ENCODE assay signal across 29 cellular contexts in genomic region chr3:194076486-194076885, GRCh38. TPM values are rescaled to one million over a fixed set of nuclear protein-coding genes. Genes with fewer than 3 reads are reported as not detected.
"Had no signal": no experiment of that assay in that cellular context is flagged by ENCODE, and none has a peak within 500 bp of the region (broad histone marks: within the 10 kb centered on the region; RNA-seq: fewer than 3 reads in every experiment).

No MANE protein-coding gene starts in this region.

- H3K4me3 ChIP-seq: breast epithelium, esophagus muscularis mucosa, heart left ventricle, lower lobe of right lung, prostate gland, smooth muscle cell, tibial nerve had no signal

- H3K4me1 ChIP-seq: foreskin keratinocyte, prostate gland had no signal

- H3K36me3 Mint-ChIP-seq: activated naive CD4-positive, alpha-beta T cell treated with anti-CD3 and anti-CD28 coated beads, Interleukin-2, amount 10 ng/mL, durations not matched to agents 7 days and 5 days; activated naive CD8-positive, alpha-beta T cell treated with anti-CD3 and anti-CD28 coated beads, Interleukin-2, amount 10 ng/mL, durations not matched to agents 7 days and 5 days; natural killer cell treated with Interleukin-12 subunit alpha and Interleukin-12 subunit beta and Interleukin-15 and Interleukin-18, amount 100 ng/mL, for 72 hours; T-cell had no signal

- H3K4me1 Mint-ChIP-seq: activated naive CD8-positive, alpha-beta T cell treated with anti-CD3 and anti-CD28 coated beads, Interleukin-2, amount 10 ng/mL, durations not matched to agents 7 days and 5 days had no signal

- H3K27ac Mint-ChIP-seq: activated naive CD4-positive, alpha-beta T cell treated with anti-CD3 and anti-CD28 coated beads, Interleukin-2, amount 10 ng/mL, durations not matched to agents 7 days and 5 days; activated naive CD8-positive, alpha-beta T cell treated with anti-CD3 and anti-CD28 coated beads, Interleukin-2, amount 10 ng/mL, durations not matched to agents 7 days and 5 days; activated T-cell treated with anti-CD3 and anti-CD28 coated beads, Interleukin-2, amount 50 U/mL, for 24 hours; immature natural killer cell; natural killer cell treated with Interleukin-12 subunit alpha and Interleukin-12 subunit beta and Interleukin-15 and Interleukin-18, amount 100 ng/mL, for 72 hours; T-cell had no signal

- H3K9me3 Mint-ChIP-seq: activated naive CD4-positive, alpha-beta T cell treated with anti-CD3 and anti-CD28 coated beads, Interleukin-2, amount 10 ng/mL, durations not matched to agents 7 days and 5 days; activated naive CD8-positive, alpha-beta T cell treated with anti-CD3 and anti-CD28 coated beads, Interleukin-2, amount 10 ng/mL, durations not matched to agents 7 days and 5 days; activated T-cell treated with anti-CD3 and anti-CD28 coated beads, Interleukin-2, amount 50 U/mL, for 24 hours; natural killer cell treated with Interleukin-12 subunit alpha and Interleukin-12 subunit beta and Interleukin-15 and Interleukin-18, amount 100 ng/mL, for 72 hours; T-cell had no signal

- DNase-seq: activated CD4-positive, alpha-beta T cell treated with anti-CD3 and anti-CD28 coated beads for 4 hours; activated CD4-positive, alpha-beta T cell treated with anti-CD3 and anti-CD28 coated beads, Interleukin-2, amount 50 U/mL, for 48 hours; activated CD4-positive, CD25-positive, alpha-beta regulatory T cell; activated CD8-positive, alpha-beta memory T cell treated with anti-CD3 and anti-CD28 coated beads, Interleukin-2, amount 50 U/mL, for 4 hours; activated gamma-delta T cell; activated naive CD4-positive, alpha-beta T cell treated with anti-CD3 and anti-CD28 coated beads, Interleukin-2, amount 10 ng/mL, durations not matched to agents 7 days and 5 days; activated naive CD8-positive, alpha-beta T cell treated with anti-CD3 and anti-CD28 coated beads, Interleukin-2, amount 10 ng/mL, durations not matched to agents 7 days and 5 days; activated T-cell treated with anti-CD3 and anti-CD28 coated beads, Interleukin-2, amount 50 U/mL, for 24 hours; central memory CD4-positive, alpha-beta T cell; foreskin keratinocyte; heart left ventricle; hypothalamus; kidney; left colon; lower lobe of right lung; mesenchymal stem cell; retina; stimulated activated CD4-positive, alpha-beta T cell treated with anti-CD3 and anti-CD28 coated beads, Interleukin-2, amount 100 ng/mL, for 24 hours; stimulated activated naive CD4-positive, alpha-beta T cell; T-cell had no signal

- H3K9me3 ChIP-seq: breast epithelium, esophagus muscularis mucosa, heart left ventricle, lower lobe of right lung, neutrophil, prostate gland, tibial nerve had no signal

- H3K36me3 ChIP-seq: breast epithelium, esophagus muscularis mucosa, heart left ventricle, lower lobe of right lung, neutrophil, prostate gland, tibial nerve had no signal

- H3K4me3 Mint-ChIP-seq: activated naive CD4-positive, alpha-beta T cell treated with anti-CD3 and anti-CD28 coated beads, Interleukin-2, amount 10 ng/mL, durations not matched to agents 7 days and 5 days; activated naive CD8-positive, alpha-beta T cell treated with anti-CD3 and anti-CD28 coated beads, Interleukin-2, amount 10 ng/mL, durations not matched to agents 7 days and 5 days; activated T-cell treated with anti-CD3 and anti-CD28 coated beads, Interleukin-2, amount 50 U/mL, for 24 hours; immature natural killer cell; natural killer cell treated with Interleukin-12 subunit alpha and Interleukin-12 subunit beta and Interleukin-15 and Interleukin-18, amount 100 ng/mL, for 72 hours; T-cell had no signal

- H3K27me3 ChIP-seq: breast epithelium, esophagus muscularis mucosa, tibial nerve had no signal

- ATAC-seq: foreskin keratinocyte; heart left ventricle; left colon; natural killer cell treated with Interleukin-12 subunit alpha and Interleukin-12 subunit beta and Interleukin-15 and Interleukin-18, amount 100 ng/mL, for 72 hours; T-cell had no signal

- H3K27ac ChIP-seq: breast epithelium, esophagus muscularis mucosa, foreskin keratinocyte, heart left ventricle, lower lobe of right lung, neutrophil, prostate gland, tibial nerve had no signal

RNA-seq across cellular contexts. Expression of gene HES1, which starts 59.5 kb away (rescaled TPM):
- total RNA-seq: activated CD8-positive, alpha-beta memory T cell treated with anti-CD3 and anti-CD28 coated beads for 36 hours; activated naive CD8-positive, alpha-beta T cell treated with anti-CD3 and anti-CD28 coated beads, Interleukin-2, amount 10 ng/mL, durations not matched to agents 7 days and 5 days had no signal
- polyA plus RNA-seq: immature natural killer cell had no signal
